Comparison of ENCODE assay signal across 24 cellular contexts in genomic region chr18:39994521-39994920, GRCh38.
DNase-seq lines count a peak whose midpoint lies in the region; ATAC-seq and TF ChIP-seq lines count a peak whose summit lies in the region.
"Had no signal": no experiment of that assay in that cellular context is flagged by ENCODE, and none has a peak within 500 bp of the region (broad histone marks: within the 10 kb centered on the region; RNA-seq: fewer than 3 reads in every experiment).

No MANE protein-coding gene starts in this region.

- CTCF ChIA-PET in MCF 10A (lab: Yijun Ruan, JAX) (interaction anchor here (0.6 kb wide), 2 partner anchors 10 to 1357 kb away, joined by 3 to 5 read pairs; no protein-coding TSS in a partner anchor), RWPE1 (lab: Yijun Ruan, JAX) (no interaction called here)
- CTCF ChIA-PET in activated CD4-positive, alpha-beta T cell treated with anti-CD3 and anti-CD28 coated beads, Interleukin-2, amount 10 ng/mL, durations not matched to agents 7 days and 5 days (lab: Charles Lee): no interaction called here

- no peaks in the 10 kb centered on the region for H3K9me3 Mint-ChIP-seq in MCF 10A (ENCODE audit: unreplicated experiment)
- no peaks in the 10 kb centered on the region for H3K9me3 Mint-ChIP-seq in activated CD4-positive, alpha-beta T cell treated with anti-CD3 and anti-CD28 coated beads, Interleukin-2, amount 10 ng/mL, durations not matched to agents 7 days and 5 days

- BruUV-seq in MCF 10A (replicated peaks; lab: Mats Ljungman, UMichigan): no TSS peak

- H3K9me2 ChIP-seq in hepatocyte (replicated peaks; ENCODE audit: insufficient read depth): peaks cover 5% of the 10 kb centered on the region
- H3K9me2 ChIP-seq: SK-N-SH had no signal

- no peaks in the 10 kb centered on the region for H3K27me3 Mint-ChIP-seq in MCF 10A (ENCODE audit: insufficient read depth, unreplicated experiment)
- H3K27me3 Mint-ChIP-seq in activated CD4-positive, alpha-beta T cell treated with anti-CD3 and anti-CD28 coated beads, Interleukin-2, amount 10 ng/mL, durations not matched to agents 7 days and 5 days: no peaks in the 10 kb centered on the region
- H3K27me3 Mint-ChIP-seq: CD4-positive, CD25-positive, alpha-beta regulatory T cell; IgD-negative memory B cell had no signal

- POLR2A ChIA-PET in MCF 10A (lab: Yijun Ruan, JAX): no interaction called here
- POLR2A ChIA-PET in RWPE1 (lab: Yijun Ruan, JAX; ENCODE audit: low non-redundant PET): no interaction called here
- POLR2A ChIA-PET in activated CD4-positive, alpha-beta T cell treated with anti-CD3 and anti-CD28 coated beads, Interleukin-2, amount 10 ng/mL, durations not matched to agents 7 days and 5 days (lab: Charles Lee): no interaction called here

- H2AFZ ChIP-seq in hepatocyte: no peak overlapping the region
- H2AFZ ChIP-seq: GM23248 had no signal

- H3K4me3 ChIP-seq in breast epithelium (no peak overlapping the region), foreskin fibroblast (ENCODE audit: low read depth in 1 of 2, low read length in 2 of 2) (no peak overlapping the region), hepatocyte (no peak overlapping the region)
- H3K4me3 ChIP-seq: BLaER1, GM23248 had no signal

- H3K9me3 ChIP-seq in breast epithelium: no peaks in the 10 kb centered on the region
- H3K9me3 ChIP-seq in hepatocyte (ENCODE audit: low read depth): no peaks in the 10 kb centered on the region
- H3K9me3 ChIP-seq: BLaER1, SK-N-SH had no signal

- no peak overlapping the region for H3K27ac Mint-ChIP-seq in MCF 10A (ENCODE audit: low read depth, unreplicated experiment)
- no peak overlapping the region for H3K27ac Mint-ChIP-seq in activated CD4-positive, alpha-beta T cell treated with anti-CD3 and anti-CD28 coated beads, Interleukin-2, amount 10 ng/mL, durations not matched to agents 7 days and 5 days
- H3K27ac Mint-ChIP-seq: CD4-positive, CD25-positive, alpha-beta regulatory T cell; IgD-negative memory B cell; T-helper 1 cell treated with Interleukin-12 subunit alpha and Interleukin-12 subunit beta and Interleukin-4 antibody, amounts not matched to agents 30 μg/mL and 1 μg/mL, for 36 hours had no signal

- H3K79me2 ChIP-seq in hepatocyte: no peaks in the 10 kb centered on the region

- no peaks in the 10 kb centered on the region for H3K36me3 Mint-ChIP-seq in MCF 10A (ENCODE audit: insufficient read depth, unreplicated experiment)
- no peaks in the 10 kb centered on the region for H3K36me3 Mint-ChIP-seq in activated CD4-positive, alpha-beta T cell treated with anti-CD3 and anti-CD28 coated beads, Interleukin-2, amount 10 ng/mL, durations not matched to agents 7 days and 5 days (ENCODE audit: low read depth)
- H3K36me3 Mint-ChIP-seq: CD4-positive, CD25-positive, alpha-beta regulatory T cell; IgD-negative memory B cell had no signal

- ATAC-seq in GM18909 (IDR thresholded peaks at IDR 0.05; ENCODE audit: poor library complexity, unreplicated experiment): no peak
- ATAC-seq: Panc1 had no signal

- intact Hi-C loops in MCF 10A (cut with micrococcal nuclease) (no loop called here), breast epithelium (cut with DNase I; ENCODE audit: low total_unique reads) (loop anchor here (5.0 kb wide), 1 partner anchor 1742 kb away; no protein-coding TSS in a partner anchor)

- peak; percentile 10 for DNase-seq in MCF 10A (ENCODE audit: unreplicated experiment)
- no peak for DNase-seq in breast epithelium (ENCODE audit: low spot score in 2 of 2)
- DNase-seq in RWPE1 (ENCODE audit: low spot score): peak; percentile 2
- DNase-seq in foreskin fibroblast: peak; percentile 27 to 64
- no peak for DNase-seq in hepatocyte (ENCODE audit: low spot score)
- no peak for DNase-seq in activated CD4-positive, alpha-beta T cell treated with anti-CD3 and anti-CD28 coated beads, Interleukin-2, amount 10 ng/mL, durations not matched to agents 7 days and 5 days
- DNase-seq: CD4-positive, CD25-positive, alpha-beta regulatory T cell; GM23248; H7; NCI-H1092 treated with DMSO at 0.1 percent for 48 hours; NCI-H1436 treated with DMSO at 0.1 percent for 48 hours; NCI-H2029; NCI-H345; NCI-H510A treated with DMSO at 0.1 percent for 48 hours; NCI-H774; SIG-M5; SK-N-SH; SW 1271 had no signal

- H3K36me3 ChIP-seq in breast epithelium: no peaks in the 10 kb centered on the region
- no peaks in the 10 kb centered on the region for H3K36me3 ChIP-seq in hepatocyte (replicated peaks; ENCODE audit: insufficient read depth, low read depth)
- H3K36me3 ChIP-seq: BLaER1 had no signal

- H3K4me2 ChIP-seq in hepatocyte: no peak overlapping the region
- H3K4me2 ChIP-seq: BLaER1, KMS-11, SK-N-SH had no signal

- H3K27me3 ChIP-seq in breast epithelium (no peaks in the 10 kb centered on the region), hepatocyte (no peaks in the 10 kb centered on the region)
- H3K27me3 ChIP-seq: BLaER1 had no signal

- H3K4me3 Mint-ChIP-seq in MCF 10A (ENCODE audit: unreplicated experiment): no peak overlapping the region
- no peak overlapping the region for H3K4me3 Mint-ChIP-seq in activated CD4-positive, alpha-beta T cell treated with anti-CD3 and anti-CD28 coated beads, Interleukin-2, amount 10 ng/mL, durations not matched to agents 7 days and 5 days
- H3K4me3 Mint-ChIP-seq: CD4-positive, CD25-positive, alpha-beta regulatory T cell; IgD-negative memory B cell; T-helper 1 cell treated with Interleukin-12 subunit alpha and Interleukin-12 subunit beta and Interleukin-4 antibody, amounts not matched to agents 30 μg/mL and 1 μg/mL, for 36 hours had no signal

- H4K20me1 ChIP-seq in hepatocyte (ENCODE audit: insufficient read depth, poor library complexity, severe bottlenecking): no peaks in the 10 kb centered on the region
- H4K20me1 ChIP-seq: BLaER1 had no signal

- no peak for TF ChIP-seq POLR2A in breast epithelium (IDR thresholded peaks at IDR 0.05)

- TF ChIP-seq CTCF in MCF 10A (IDR thresholded peaks at IDR 0.05; ENCODE audit: unreplicated experiment): no peak
- TF ChIP-seq CTCF in breast epithelium (IDR thresholded peaks at IDR 0.05): no peak
- TF ChIP-seq CTCF in RWPE1 (conservative IDR thresholded peaks at IDR 0.05; ENCODE audit: low read depth): no peak
- TF ChIP-seq CTCF in foreskin fibroblast (IDR thresholded peaks at IDR 0.05; ENCODE audit: low read depth, low read length): no peak
- TF ChIP-seq CTCF in hepatocyte (IDR thresholded peaks at IDR 0.05; ENCODE audit: poor library complexity): no peak

- no peaks in the 10 kb centered on the region for H3K4me1 ChIP-seq in breast epithelium
- H3K4me1 ChIP-seq in hepatocyte (ENCODE audit: insufficient read depth): no peaks in the 10 kb centered on the region
- H3K4me1 ChIP-seq: BLaER1 had no signal

- WGBS in hepatocyte (ENCODE audit: low lambda C conversion rate, missing lambda C conversion rate): 89% methylated on average over 2 of the region's 2 CpGs

- H3K27ac ChIP-seq in breast epithelium (no peak overlapping the region), RWPE1 (no peak overlapping the region), hepatocyte (no peak overlapping the region)
- H3K27ac ChIP-seq: BLaER1, GM23248, KMS-11 had no signal

- H3K4me1 Mint-ChIP-seq in MCF 10A (ENCODE audit: insufficient read depth, unreplicated experiment): no peaks in the 10 kb centered on the region
- H3K4me1 Mint-ChIP-seq in activated CD4-positive, alpha-beta T cell treated with anti-CD3 and anti-CD28 coated beads, Interleukin-2, amount 10 ng/mL, durations not matched to agents 7 days and 5 days: no peaks in the 10 kb centered on the region
- H3K4me1 Mint-ChIP-seq: CD4-positive, CD25-positive, alpha-beta regulatory T cell; IgD-negative memory B cell had no signal

Comparison
In these comparisons a context has a peak if more than half of its experiments do, and no peak if none do; other contexts are left out.
1. DNase-seq: peak in MCF 10A (single experiment), RWPE1 (single experiment) and foreskin fibroblast (2 of 2); none in breast epithelium (0 of 2), hepatocyte (single experiment) and activated CD4-positive, alpha-beta T cell treated with anti-CD3 and anti-CD28 coated beads, Interleukin-2, amount 10 ng/mL, durations not matched to agents 7 days and 5 days (single experiment).